Comparison of ENCODE assay signal across 14 cellular contexts in genomic region chr4:109945056-109945455, GRCh38.
DNase-seq lines count a peak whose midpoint lies in the region; ATAC-seq and TF ChIP-seq lines count a peak whose summit lies in the region.
"Had no signal": no experiment of that assay in that cellular context is flagged by ENCODE, and none has a peak within 500 bp of the region (broad histone marks: within the 10 kb centered on the region; RNA-seq: fewer than 3 reads in every experiment).

No MANE protein-coding gene starts in this region.

- peaks cover 53% of the 10 kb centered on the region for H3K4me1 Mint-ChIP-seq in activated naive CD8-positive, alpha-beta T cell treated with anti-CD3 and anti-CD28 coated beads, Interleukin-2, amount 50 U/mL, for 24 hours

- H3K4me3 Mint-ChIP-seq in activated naive CD8-positive, alpha-beta T cell treated with anti-CD3 and anti-CD28 coated beads, Interleukin-2, amount 50 U/mL, for 24 hours = peak overlapping the region; percentile 12

- H3K9me3 Mint-ChIP-seq in activated naive CD8-positive, alpha-beta T cell treated with anti-CD3 and anti-CD28 coated beads, Interleukin-2, amount 50 U/mL, for 24 hours = no peaks in the 10 kb centered on the region

- H3K36me3 Mint-ChIP-seq in activated naive CD8-positive, alpha-beta T cell treated with anti-CD3 and anti-CD28 coated beads, Interleukin-2, amount 50 U/mL, for 24 hours (ENCODE audit: low read depth) = no peaks in the 10 kb centered on the region

- H3K4me3 ChIP-seq in NB4 (ENCODE audit: low read depth, low read length) = no peak overlapping the region
- H3K4me3 ChIP-seq: ascending aorta, left lung, MG63 had no signal

- TF ChIP-seq CTCF in NB4 (IDR thresholded peaks at IDR 0.05; ENCODE audit: low read depth, low read length) (no peak), GM10266 (IDR thresholded peaks at IDR 0.05; ENCODE audit: control insufficient read depth, insufficient read depth, low read depth, missing control alignments) (no peak)

- H3K27ac Mint-ChIP-seq in activated naive CD8-positive, alpha-beta T cell treated with anti-CD3 and anti-CD28 coated beads, Interleukin-2, amount 50 U/mL, for 24 hours = peak overlapping the region; percentile 90

- TF ChIP-seq POLR2A in NB4 (IDR thresholded peaks at IDR 0.05; ENCODE audit: extremely low read depth, insufficient read length) = no peak

- ATAC-seq in activated naive CD8-positive, alpha-beta T cell treated with anti-CD3 and anti-CD28 coated beads, Interleukin-2, amount 50 U/mL, for 24 hours = peak; percentile 80
- ATAC-seq: left lung, Right ventricle myocardium inferior had no signal

- DNase-seq in ELR (ENCODE audit: low read depth) (peak; percentile 32), NB4 (ENCODE audit: low read depth) (peak; percentile 7), NCI-H82 treated with DMSO at 0.1 percent for 48 hours (lab: John Stamatoyannopoulos, UW; ENCODE audit: unreplicated experiment) (no peak), NCI-H524 treated with DMSO at 0.1 percent for 48 hours (lab: John Stamatoyannopoulos, UW) (no peak), GM10266 (ENCODE audit: extremely low spot score) (no peak)
- peak; percentile 42 for DNase-seq in activated naive CD8-positive, alpha-beta T cell treated with anti-CD3 and anti-CD28 coated beads, Interleukin-2, amount 50 U/mL, for 24 hours
- DNase-seq in stimulated activated CD4-positive, alpha-beta T cell treated with anti-CD3 and anti-CD28 coated beads, Interleukin-4, amount 100 ng/mL, for 24 hours = peak; percentile 56
- DNase-seq: effector CD8-positive, alpha-beta T cell; glutamatergic neuron; left lung; MG63; substantia nigra had no signal

- H3K27me3 Mint-ChIP-seq in activated naive CD8-positive, alpha-beta T cell treated with anti-CD3 and anti-CD28 coated beads, Interleukin-2, amount 50 U/mL, for 24 hours = peaks cover 2% of the 10 kb centered on the region

Comparison
In these comparisons a context has a peak if more than half of its experiments do, and no peak if none do; other contexts are left out.
1. DNase-seq: peak in ELR (single experiment), NB4 (single experiment), activated naive CD8-positive, alpha-beta T cell treated with anti-CD3 and anti-CD28 coated beads, Interleukin-2, amount 50 U/mL, for 24 hours (single experiment) and stimulated activated CD4-positive, alpha-beta T cell treated with anti-CD3 and anti-CD28 coated beads, Interleukin-4, amount 100 ng/mL, for 24 hours (single experiment); none in NCI-H82 treated with DMSO at 0.1 percent for 48 hours (single experiment), NCI-H524 treated with DMSO at 0.1 percent for 48 hours (single experiment) and GM10266 (single experiment).